ENCODE assay signal across 8 cellular contexts in the genomic region with DNA sequence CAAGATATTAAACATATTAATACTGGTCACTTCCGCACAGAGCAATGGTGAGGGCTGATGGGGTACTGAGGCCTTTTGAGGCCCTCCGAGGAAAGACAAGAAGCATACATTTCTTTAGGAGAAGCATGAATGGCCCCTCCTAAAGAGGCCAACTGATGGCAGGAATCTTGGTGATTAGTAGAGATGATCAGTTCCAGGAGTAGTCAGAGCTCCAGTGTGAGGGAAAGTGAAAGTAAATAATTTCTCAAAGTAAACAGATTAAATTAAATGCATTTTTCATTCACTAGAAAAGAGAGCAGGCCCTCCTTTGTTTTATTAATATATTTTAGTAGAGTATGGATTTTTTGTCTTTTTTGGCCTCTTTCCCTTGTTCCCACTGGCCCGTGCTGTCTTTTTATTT.
DNase-seq lines count a peak whose midpoint lies in the region; ATAC-seq and TF ChIP-seq lines count a peak whose summit lies in the region.

No MANE protein-coding gene starts in this region.

- no peaks in the 10 kb centered on the region for H3K79me2 ChIP-seq in ACC112 (ENCODE audit: control insufficient read depth, insufficient read depth, low read length, unreplicated experiment)

- H3K27ac ChIP-seq in ACC112 (ENCODE audit: low read depth, low read length): peak overlapping the region; percentile 85

- peak overlapping the region; percentile 71 for H3K4me3 ChIP-seq in ACC112 (ENCODE audit: low read depth, low read length)

- no peak for TF ChIP-seq CTCF in GM13976 (IDR thresholded peaks at IDR 0.05; ENCODE audit: borderline replicate concordance, control extremely low read depth, extremely low read depth, insufficient read depth, missing control alignments)

- H3K36me3 ChIP-seq in ACC112 (ENCODE audit: insufficient read depth, low read length): no peaks in the 10 kb centered on the region

- no peaks in the 10 kb centered on the region for H3K27me3 ChIP-seq in ACC112 (ENCODE audit: insufficient read depth, low read length)

- in situ Hi-C loops in GM13976 (cut with MboI; ENCODE audit: low sequenced_read_pairs, unreplicated experiment): no loop called here

- ATAC-seq in SK-N-SH treated with all-trans-retinoic acid at 6 μM for 48 hours (peak; percentile 59), GM21423 (IDR thresholded peaks at IDR 0.05; ENCODE audit: unreplicated experiment) (no peak)

- peak; percentile 29 for DNase-seq in GM13976 (ENCODE audit: low spot score)
- DNase-seq in fibroblast of peridontal ligament (ENCODE audit: extremely low read depth): peak; percentile 53
- DNase-seq in NCI-H2107 (lab: John Stamatoyannopoulos, UW): no peak
- no peak for DNase-seq in stimulated activated CD4-positive, alpha-beta T cell treated with anti-CD3 and anti-CD28 coated beads, Interleukin-15, amount 100 ng/mL, for 24 hours
- no peak for DNase-seq in NCI-H2029 (lab: John Stamatoyannopoulos, UW)

- peaks cover 20% of the 10 kb centered on the region for H3K4me1 ChIP-seq in ACC112 (ENCODE audit: control insufficient read depth, insufficient read depth, low read length, unreplicated experiment)

- H2AFZ ChIP-seq in ACC112 (ENCODE audit: low read length, unreplicated experiment): peak overlapping the region; percentile 97

TF ChIP-seq in SK-N-SH treated with all-trans-retinoic acid at 6 μM for 48 hours, 23 proteins besides CTCF, POLR2A, EP300 and RAD21:
- TF ChIP-seq RARB (CRISPR knock-in tag; IDR thresholded peaks at IDR 0.05): no peak
- TF ChIP-seq ZC3H10 (CRISPR knock-in tag; IDR thresholded peaks at IDR 0.05): no peak
- TF ChIP-seq BACH2 (CRISPR knock-in tag; IDR thresholded peaks at IDR 0.05; ENCODE audit: borderline replicate concordance): no peak
- no peak for TF ChIP-seq ZNF565 (CRISPR knock-in tag; conservative IDR thresholded peaks at IDR 0.05; ENCODE audit: low read depth)
- TF ChIP-seq PATZ1 (CRISPR knock-in tag; IDR thresholded peaks at IDR 0.05; ENCODE audit: borderline replicate concordance): no peak
- TF ChIP-seq POU6F1 (CRISPR knock-in tag; IDR thresholded peaks at IDR 0.05; ENCODE audit: borderline replicate concordance, low read depth): no peak
- no peak for TF ChIP-seq TCF4 (CRISPR knock-in tag; IDR thresholded peaks at IDR 0.05; ENCODE audit: borderline replicate concordance)
- no peak for TF ChIP-seq SNAI2 (CRISPR knock-in tag; IDR thresholded peaks at IDR 0.05)
- TF ChIP-seq PPARA (CRISPR knock-in tag; IDR thresholded peaks at IDR 0.05; ENCODE audit: borderline replicate concordance): no peak
- no peak for TF ChIP-seq ZFP30 (CRISPR knock-in tag; IDR thresholded peaks at IDR 0.05)
- TF ChIP-seq, protein P1, sequence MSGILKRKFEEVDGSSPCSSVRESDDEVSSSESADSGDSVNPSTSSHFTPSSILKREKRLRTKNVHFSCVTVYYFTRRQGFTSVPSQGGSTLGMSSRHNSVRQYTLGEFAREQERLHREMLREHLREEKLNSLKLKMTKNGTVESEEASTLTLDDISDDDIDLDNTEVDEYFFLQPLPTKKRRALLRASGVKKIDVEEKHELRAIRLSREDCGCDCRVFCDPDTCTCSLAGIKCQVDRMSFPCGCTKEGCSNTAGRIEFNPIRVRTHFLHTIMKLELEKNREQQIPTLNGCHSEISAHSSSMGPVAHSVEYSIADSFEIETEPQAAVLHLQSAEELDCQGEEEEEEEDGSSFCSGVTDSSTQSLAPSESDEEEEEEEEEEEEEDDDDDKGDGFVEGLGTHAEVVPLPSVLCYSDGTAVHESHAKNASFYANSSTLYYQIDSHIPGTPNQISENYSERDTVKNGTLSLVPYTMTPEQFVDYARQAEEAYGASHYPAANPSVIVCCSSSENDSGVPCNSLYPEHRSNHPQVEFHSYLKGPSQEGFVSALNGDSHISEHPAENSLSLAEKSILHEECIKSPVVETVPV (CRISPR knock-in tag; IDR thresholded peaks at IDR 0.05): no peak
- no peak for TF ChIP-seq ZNF8 (CRISPR knock-in tag; IDR thresholded peaks at IDR 0.05)
- TF ChIP-seq ZFP3 (CRISPR knock-in tag; IDR thresholded peaks at IDR 0.05): no peak
- no peak for TF ChIP-seq ARNTL (CRISPR knock-in tag; IDR thresholded peaks at IDR 0.05; ENCODE audit: borderline replicate concordance, low read depth)
- TF ChIP-seq, protein P2, sequence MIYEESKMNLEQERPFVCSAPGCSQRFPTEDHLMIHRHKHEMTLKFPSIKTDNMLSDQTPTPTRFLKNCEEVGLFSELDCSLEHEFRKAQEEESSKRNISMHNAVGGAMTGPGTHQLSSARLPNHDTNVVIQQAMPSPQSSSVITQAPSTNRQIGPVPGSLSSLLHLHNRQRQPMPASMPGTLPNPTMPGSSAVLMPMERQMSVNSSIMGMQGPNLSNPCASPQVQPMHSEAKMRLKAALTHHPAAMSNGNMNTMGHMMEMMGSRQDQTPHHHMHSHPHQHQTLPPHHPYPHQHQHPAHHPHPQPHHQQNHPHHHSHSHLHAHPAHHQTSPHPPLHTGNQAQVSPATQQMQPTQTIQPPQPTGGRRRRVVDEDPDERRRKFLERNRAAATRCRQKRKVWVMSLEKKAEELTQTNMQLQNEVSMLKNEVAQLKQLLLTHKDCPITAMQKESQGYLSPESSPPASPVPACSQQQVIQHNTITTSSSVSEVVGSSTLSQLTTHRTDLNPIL (CRISPR knock-in tag; IDR thresholded peaks at IDR 0.05; ENCODE audit: low read depth): no peak

Comparison
In these comparisons a context has a peak if more than half of its experiments do, and no peak if none do; other contexts are left out.
1. DNase-seq: peak in GM13976 (single experiment) and fibroblast of peridontal ligament (single experiment); none in NCI-H2107 (single experiment), stimulated activated CD4-positive, alpha-beta T cell treated with anti-CD3 and anti-CD28 coated beads, Interleukin-15, amount 100 ng/mL, for 24 hours (single experiment) and NCI-H2029 (single experiment).